Comparison of ENCODE assay signal across 26 cellular contexts in the genomic region with DNA sequence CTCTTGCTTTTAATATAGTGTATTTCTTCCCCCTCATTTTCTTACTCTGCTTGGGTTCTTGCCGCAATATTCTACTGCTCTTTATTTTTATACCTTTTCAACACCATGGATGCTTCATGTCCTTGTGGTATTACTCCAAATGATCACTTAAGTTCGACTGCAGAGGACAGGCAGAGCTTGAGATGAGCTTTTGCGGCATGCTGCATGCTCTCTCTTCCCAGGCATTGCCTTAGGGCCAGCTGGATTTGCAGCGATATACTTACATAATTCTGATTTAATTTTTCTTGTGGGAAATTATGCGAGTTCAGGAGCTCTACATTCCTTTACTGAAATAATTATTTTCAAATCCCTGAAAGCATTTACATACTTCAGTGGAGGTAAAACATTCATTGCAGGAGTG.
"Had no signal": no experiment of that assay in that cellular context is flagged by ENCODE, and none has a peak within 500 bp of the region (broad histone marks: within the 10 kb centered on the region; RNA-seq: fewer than 3 reads in every experiment).

No MANE protein-coding gene starts in this region.

- DNase-seq: stimulated activated CD4-positive, alpha-beta T cell treated with anti-CD3 and anti-CD28 coated beads, Interleukin-2, amount 100 ng/mL, for 48 hours; stimulated activated CD4-positive, alpha-beta T cell treated with anti-CD3 and anti-CD28 coated beads, Interleukin-4, amount 100 ng/mL, for 1 hour; stimulated activated CD4-positive, alpha-beta T cell treated with anti-CD3 and anti-CD28 coated beads, Interleukin-4, amount 100 ng/mL, for 24 hours; stimulated activated CD4-positive, alpha-beta T cell treated with anti-CD3 and anti-CD28 coated beads, Interleukin-4, amount 100 ng/mL, for 4 hours; stimulated activated CD8-positive, alpha-beta memory T cell treated with anti-CD3 and anti-CD28 coated beads, Interleukin-4, amount 100 ng/mL, for 48 hours; stimulated activated naive B cell treated with anti-CD40 and anti-IgM and Interleukin-4, amounts not matched to agents 10 μg/mL and 1 μg/mL and 100 μg/mL, for 72 hours; stimulated activated naive CD4-positive, alpha-beta T cell; stimulated activated naive CD4-positive, alpha-beta T cell treated with Interleukin-2 at 50 U/mL for 16 hours; stimulated activated naive CD8-positive, alpha-beta T cell treated with anti-CD3 and anti-CD28 coated beads, Interleukin-15, amount 100 ng/mL, for 72 hours; stimulated activated naive CD8-positive, alpha-beta T cell treated with anti-CD3 and anti-CD28 coated beads, Interleukin-15, Interleukin-2, amounts not matched to agents 100 U/mL and 50 U/mL, for 24 hours; stomach; substantia nigra; testis; thyroid gland; tibial artery; transverse colon; trophoblast cell; upper lobe of left lung; upper lobe of right lung; uterus had no signal

- ATAC-seq: stimulated activated effector memory CD8-positive, alpha-beta T cell treated with anti-CD3 and anti-CD28 coated beads, Interleukin-12 subunit alpha, Interleukin-12 subunit beta, amount 100 ng/mL, for 72 hours; stimulated activated memory B cell treated with anti-CD40 and anti-IgM and Interleukin-4, amounts not matched to agents 10 μg/mL and 1 μg/mL and 100 μg/mL, for 72 hours; stimulated activated naive B cell treated with anti-CD40 and anti-IgM and Interleukin-4, amounts not matched to agents 10 μg/mL and 1 μg/mL and 100 μg/mL, for 72 hours; stimulated activated naive CD8-positive, alpha-beta T cell treated with anti-CD3 and anti-CD28 coated beads, Interleukin-15, amount 100 ng/mL, for 72 hours; stimulated activated naive CD8-positive, alpha-beta T cell treated with anti-CD3 and anti-CD28 coated beads, Interleukin-15, Interleukin-2, amounts not matched to agents 100 U/mL and 50 U/mL, for 24 hours; upper lobe of right lung had no signal

- H3K9me3 ChIP-seq: stomach, suprapubic skin, testis, thoracic aorta, thyroid gland, tibial artery, tibial nerve, transverse colon, upper lobe of left lung, upper lobe of right lung, uterus, vagina had no signal

- H3K4me3 ChIP-seq: stomach, suprapubic skin, testis, thoracic aorta, thyroid gland, tibial artery, tibial nerve, transverse colon, upper lobe of left lung, upper lobe of right lung, uterus, vagina had no signal

- H3K4me1 ChIP-seq: stomach, suprapubic skin, testis, thyroid gland, tibial artery, tibial nerve, transverse colon, upper lobe of left lung, upper lobe of right lung, uterus, vagina had no signal

- H3K36me3 ChIP-seq: stomach, suprapubic skin, thoracic aorta, thyroid gland, tibial artery, tibial nerve, transverse colon, upper lobe of left lung, upper lobe of right lung, uterus, vagina had no signal

- H3K27ac ChIP-seq: stomach, suprapubic skin, testis, thoracic aorta, thyroid gland, tibial artery, tibial nerve, transverse colon, upper lobe of left lung, upper lobe of right lung, uterus, vagina had no signal

- H3K27me3 ChIP-seq: stomach, suprapubic skin, testis, thyroid gland, tibial artery, tibial nerve, transverse colon, upper lobe of left lung, upper lobe of right lung, uterus, vagina had no signal
